Comparison of ENCODE assay signal across 8 cellular contexts in the genomic region with DNA sequence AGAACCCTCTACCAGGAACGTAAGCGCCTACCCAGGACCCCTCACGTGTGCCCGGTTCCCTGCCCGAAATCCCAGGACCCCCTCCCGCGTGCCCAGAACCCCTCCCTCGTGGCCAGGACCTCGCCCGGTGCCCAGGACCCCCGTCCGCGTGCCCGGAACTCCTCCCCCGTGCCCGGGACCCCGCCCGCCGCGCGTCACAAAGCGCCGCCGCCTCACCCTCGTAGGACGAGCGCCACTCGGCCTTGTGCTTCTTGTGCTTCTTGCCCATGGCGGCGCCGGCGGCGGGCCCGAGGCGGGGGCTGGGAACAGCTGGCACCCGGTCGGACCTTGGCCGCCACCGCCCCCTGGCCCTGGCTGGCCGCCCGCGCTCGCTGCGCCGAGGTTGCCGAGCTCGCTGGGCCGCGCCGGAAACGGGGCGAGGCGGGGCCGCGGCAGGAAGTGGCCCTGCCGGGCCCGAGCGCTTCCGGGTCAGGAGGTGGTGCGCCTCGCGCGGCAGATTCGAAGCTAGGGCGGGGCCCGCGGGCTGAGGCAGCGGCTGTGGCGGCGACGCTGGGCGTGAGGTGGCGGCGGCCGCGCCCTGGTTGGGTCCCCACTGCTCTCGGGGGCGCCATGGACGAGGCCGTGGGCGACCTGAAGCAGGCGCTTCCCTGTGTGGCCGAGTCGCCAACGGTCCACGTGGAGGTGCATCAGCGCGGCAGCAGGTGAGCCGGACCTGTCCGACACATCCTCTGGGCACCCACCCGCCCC. TPM values are rescaled to one million over a fixed set of nuclear protein-coding genes. Genes with fewer than 3 reads are reported as not detected.
DNase-seq lines count a peak whose midpoint lies in the region; ATAC-seq, FAIRE-seq and TF ChIP-seq lines count a peak whose summit lies in the region.

A gene (minus strand): TSS at position 412 of the 747 bp plus-strand sequence. CDS start 144 bp downstream, at position 268.
A gene with protein sequence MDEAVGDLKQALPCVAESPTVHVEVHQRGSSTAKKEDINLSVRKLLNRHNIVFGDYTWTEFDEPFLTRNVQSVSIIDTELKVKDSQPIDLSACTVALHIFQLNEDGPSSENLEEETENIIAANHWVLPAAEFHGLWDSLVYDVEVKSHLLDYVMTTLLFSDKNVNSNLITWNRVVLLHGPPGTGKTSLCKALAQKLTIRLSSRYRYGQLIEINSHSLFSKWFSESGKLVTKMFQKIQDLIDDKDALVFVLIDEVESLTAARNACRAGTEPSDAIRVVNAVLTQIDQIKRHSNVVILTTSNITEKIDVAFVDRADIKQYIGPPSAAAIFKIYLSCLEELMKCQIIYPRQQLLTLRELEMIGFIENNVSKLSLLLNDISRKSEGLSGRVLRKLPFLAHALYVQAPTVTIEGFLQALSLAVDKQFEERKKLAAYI (plus strand): TSS at position 495 of the 747 bp plus-strand sequence. CDS start 115 bp downstream, at position 610.

- ATAC-seq in GM21447 (IDR thresholded peaks at IDR 0.05; ENCODE audit: unreplicated experiment) = peak; percentile 93
- ATAC-seq in activated T-helper 17 cell treated with anti-CD3 and anti-CD28 coated beads, Interleukin-2, amount 50 U/mL, for 72 hours (replicated peaks) = peak; percentile 99

- H3K4me1 Mint-ChIP-seq in activated T-helper 17 cell treated with anti-CD3 and anti-CD28 coated beads, Interleukin-2, amount 50 U/mL, for 72 hours = peaks cover 13% of the 10 kb centered on the region
- H3K4me1 Mint-ChIP-seq in nephron = peaks cover 11% of the 10 kb centered on the region
- H3K4me1 Mint-ChIP-seq in stimulated activated naive CD8-positive, alpha-beta T cell treated with anti-CD3 and anti-CD28 coated beads, Interleukin-15, Interleukin-2, amounts not matched to agents 100 ng/mL and 50 ng/mL, for 24 hours (ENCODE audit: low read depth) = peaks cover 36% of the 10 kb centered on the region

- H3K27me3 ChIP-seq in HUES6 (ENCODE audit: control insufficient read depth, insufficient read depth, low read length) = no peaks in the 10 kb centered on the region

- H3K36me3 Mint-ChIP-seq in activated T-helper 17 cell treated with anti-CD3 and anti-CD28 coated beads, Interleukin-2, amount 50 U/mL, for 72 hours (ENCODE audit: low read depth) = peaks cover 57% of the 10 kb centered on the region
- H3K36me3 Mint-ChIP-seq in nephron (ENCODE audit: low read depth) = peaks cover 35% of the 10 kb centered on the region
- peaks cover 73% of the 10 kb centered on the region for H3K36me3 Mint-ChIP-seq in stimulated activated naive CD8-positive, alpha-beta T cell treated with anti-CD3 and anti-CD28 coated beads, Interleukin-15, Interleukin-2, amounts not matched to agents 100 ng/mL and 50 ng/mL, for 24 hours (ENCODE audit: low read depth)

- peak; percentile 96 for DNase-seq in DMS53 (lab: John Stamatoyannopoulos, UW)
- DNase-seq in RCC 7860 (ENCODE audit: low spot score) = peak; percentile 75
- peak; percentile 69 for DNase-seq in fibroblast of pulmonary artery (ENCODE audit: low read depth)

- no peaks in the 10 kb centered on the region for H3K9me3 Mint-ChIP-seq in activated T-helper 17 cell treated with anti-CD3 and anti-CD28 coated beads, Interleukin-2, amount 50 U/mL, for 72 hours
- H3K9me3 Mint-ChIP-seq in nephron = no peaks in the 10 kb centered on the region
- no peaks in the 10 kb centered on the region for H3K9me3 Mint-ChIP-seq in stimulated activated naive CD8-positive, alpha-beta T cell treated with anti-CD3 and anti-CD28 coated beads, Interleukin-15, Interleukin-2, amounts not matched to agents 100 ng/mL and 50 ng/mL, for 24 hours

- H3K36me3 ChIP-seq in HUES6 (ENCODE audit: control insufficient read depth, insufficient read depth, low read length) = peaks cover 70% of the 10 kb centered on the region

- no peaks in the 10 kb centered on the region for H3K27me3 Mint-ChIP-seq in activated T-helper 17 cell treated with anti-CD3 and anti-CD28 coated beads, Interleukin-2, amount 50 U/mL, for 72 hours
- H3K27me3 Mint-ChIP-seq in nephron (ENCODE audit: low read depth) = no peaks in the 10 kb centered on the region
- H3K27me3 Mint-ChIP-seq in stimulated activated naive CD8-positive, alpha-beta T cell treated with anti-CD3 and anti-CD28 coated beads, Interleukin-15, Interleukin-2, amounts not matched to agents 100 ng/mL and 50 ng/mL, for 24 hours = no peaks in the 10 kb centered on the region

- peak within 1 kb of the TSS; percentile 90 for H3K9ac ChIP-seq in HUES6 (ENCODE audit: low read length)

- no peak for FAIRE-seq in RCC 7860 (lab: Jason Lieb, UNC)

- peak within 1 kb of the TSS; percentile 62 for H3K27ac ChIP-seq in HUES6 (ENCODE audit: low read depth, low read length)

- no peaks in the 10 kb centered on the region for H3K9me3 ChIP-seq in HUES6 (ENCODE audit: control insufficient read depth, insufficient read depth, low read depth, low read length)

- H3K27ac Mint-ChIP-seq in activated T-helper 17 cell treated with anti-CD3 and anti-CD28 coated beads, Interleukin-2, amount 50 U/mL, for 72 hours = peak within 1 kb of the TSS; percentile 93
- H3K27ac Mint-ChIP-seq in nephron = peak within 1 kb of the TSS; percentile 46 to 88 (median 81)
- H3K27ac Mint-ChIP-seq in stimulated activated naive CD8-positive, alpha-beta T cell treated with anti-CD3 and anti-CD28 coated beads, Interleukin-15, Interleukin-2, amounts not matched to agents 100 ng/mL and 50 ng/mL, for 24 hours = peak within 1 kb of the TSS; percentile 92

- peaks cover 2% of the 10 kb centered on the region; the same call in 1 of the 2 replicates for H3K4me1 ChIP-seq in HUES6 (ENCODE audit: control insufficient read depth, insufficient read depth, low read length)

- peak within 1 kb of the TSS; percentile 94 for H3K4me3 Mint-ChIP-seq in activated T-helper 17 cell treated with anti-CD3 and anti-CD28 coated beads, Interleukin-2, amount 50 U/mL, for 72 hours
- peak within 1 kb of the TSS; percentile 86 to 88 (median 88) for H3K4me3 Mint-ChIP-seq in nephron
- peak within 1 kb of the TSS; percentile 87 for H3K4me3 Mint-ChIP-seq in stimulated activated naive CD8-positive, alpha-beta T cell treated with anti-CD3 and anti-CD28 coated beads, Interleukin-15, Interleukin-2, amounts not matched to agents 100 ng/mL and 50 ng/mL, for 24 hours

- TF ChIP-seq CTCF in fibroblast of pulmonary artery (IDR thresholded peaks at IDR 0.05; ENCODE audit: low read length, missing control alignments) = no peak
- TF ChIP-seq CTCF in nephron (IDR thresholded peaks at IDR 0.05; ENCODE audit: unreplicated experiment in 3 of 3) = no peak

- peak within 1 kb of the TSS; percentile 81 for H3K4me3 ChIP-seq in HUES6 (ENCODE audit: low read depth, low read length)
- peak within 1 kb of the TSS; percentile 96 for H3K4me3 ChIP-seq in fibroblast of pulmonary artery (replicated peaks; ENCODE audit: low read depth, low read length)

RNA-seq across cellular contexts. Expression of the first gene that starts in this region (rescaled TPM):
- total RNA-seq in activated T-helper 17 cell treated with anti-CD3 and anti-CD28 coated beads, Interleukin-2, amount 50 U/mL, for 72 hours = 10 to 100 TPM; 65.2 to 72.5 TPM

RNA-seq across cellular contexts. Expression of the second gene that starts in this region (rescaled TPM):
- total RNA-seq in activated T-helper 17 cell treated with anti-CD3 and anti-CD28 coated beads, Interleukin-2, amount 50 U/mL, for 72 hours = 10 to 100 TPM; 18.3 to 45.0 TPM

Comparison
In these comparisons a context has a peak if more than half of its experiments do, and no peak if none do; other contexts are left out.
1. Peak in every context shown above with its lines: DNase-seq, ATAC-seq, H3K4me3 ChIP-seq and H3K27ac ChIP-seq.